9 cellular contexts compared by ENCODE assay signal in the genomic region with DNA sequence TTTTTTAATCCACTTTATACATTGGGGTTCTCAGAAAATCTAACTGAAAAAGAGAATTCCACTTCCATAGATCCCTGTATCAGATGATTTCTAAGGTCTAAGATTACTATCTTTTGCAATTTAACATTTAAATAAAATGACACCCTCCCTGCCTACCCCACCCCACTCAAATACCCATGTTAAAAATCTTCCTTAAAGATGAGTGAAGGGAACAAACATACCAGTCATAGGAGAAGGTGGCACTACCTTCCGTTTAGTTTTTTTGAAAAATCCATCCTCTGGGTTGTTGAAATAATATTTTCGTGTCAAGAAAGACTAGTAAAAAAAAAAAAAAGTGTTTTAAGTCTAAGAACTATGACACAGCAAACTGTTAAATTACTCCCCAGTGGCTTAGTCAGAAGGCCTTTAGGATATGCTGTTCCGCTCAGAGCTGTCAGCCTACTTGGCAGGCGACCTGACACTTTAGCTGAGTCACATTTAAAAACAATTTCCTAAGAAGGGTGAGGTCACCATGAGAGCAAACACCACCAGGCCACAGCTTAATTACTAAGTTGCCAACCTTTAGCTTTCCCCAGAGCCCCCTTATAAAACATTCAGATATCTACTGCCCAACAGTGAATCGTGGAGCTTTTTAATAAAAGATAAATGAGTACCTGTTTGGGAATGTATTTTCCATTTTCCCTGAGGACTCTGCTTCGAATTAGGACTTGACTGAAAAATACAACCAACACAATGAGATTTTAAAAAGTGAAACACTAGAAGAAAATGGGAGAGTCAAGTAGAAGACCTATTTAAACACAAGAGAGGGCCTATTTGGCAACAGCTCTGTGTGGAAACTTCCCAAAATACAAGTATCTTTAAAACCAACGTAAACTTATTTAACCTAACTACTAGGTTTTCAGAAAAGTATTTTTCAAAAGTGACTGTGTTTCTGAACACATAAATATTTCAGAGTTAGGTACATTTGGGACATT. TPM values are rescaled to one million over a fixed set of nuclear protein-coding genes. Genes with fewer than 3 reads are reported as not detected.
DNase-seq lines count a peak whose midpoint lies in the region; ATAC-seq and TF ChIP-seq lines count a peak whose summit lies in the region.
"Had no signal": no experiment of that assay in that cellular context is flagged by ENCODE, and none has a peak within 500 bp of the region (broad histone marks: within the 10 kb centered on the region; RNA-seq: fewer than 3 reads in every experiment).

No MANE protein-coding gene starts in this region.

- H3K27ac Mint-ChIP-seq in activated CD4-positive, alpha-beta T cell treated with anti-CD3 and anti-CD28 coated beads for 36 hours = peak overlapping the region; percentile 72
- H3K27ac Mint-ChIP-seq in central memory CD8-positive, alpha-beta T cell (ENCODE audit: low read depth) = peak overlapping the region; percentile 20

- H3K4me3 Mint-ChIP-seq in activated CD4-positive, alpha-beta T cell treated with anti-CD3 and anti-CD28 coated beads for 36 hours = no peak overlapping the region
- no peak overlapping the region for H3K4me3 Mint-ChIP-seq in central memory CD8-positive, alpha-beta T cell

- BruUV-seq in PC-3 (replicated peaks; lab: Mats Ljungman, UMichigan) = TSS peak; percentile 97

- no peaks in the 10 kb centered on the region for H3K27me3 Mint-ChIP-seq in activated CD4-positive, alpha-beta T cell treated with anti-CD3 and anti-CD28 coated beads for 36 hours
- no peaks in the 10 kb centered on the region for H3K27me3 Mint-ChIP-seq in central memory CD8-positive, alpha-beta T cell

- peak; percentile 63 for DNase-seq in activated CD4-positive, alpha-beta T cell treated with anti-CD3 and anti-CD28 coated beads for 36 hours
- DNase-seq in activated CD4-positive, alpha-beta T cell treated with anti-CD3 and anti-CD28 coated beads, Interleukin-2, amount 50 U/mL, for 1 hour = no peak
- peak; percentile 98 for DNase-seq in PC-3
- no peak for DNase-seq in central memory CD8-positive, alpha-beta T cell (ENCODE audit: low spot score in 2 of 2)
- DNase-seq: DND-41 had no signal

- peaks cover 22% of the 10 kb centered on the region for H3K4me1 Mint-ChIP-seq in activated CD4-positive, alpha-beta T cell treated with anti-CD3 and anti-CD28 coated beads for 36 hours
- H3K4me1 Mint-ChIP-seq in central memory CD8-positive, alpha-beta T cell = peaks cover 12% of the 10 kb centered on the region

- no peaks in the 10 kb centered on the region for H4K20me1 ChIP-seq in PC-3 (ENCODE audit: low read length)

- H3K27ac ChIP-seq in PC-3 (ENCODE audit: low read length) (peak overlapping the region; percentile 93), liver (ENCODE audit: low read depth in 1 of 2, low read length in 2 of 2) (peak overlapping the region; percentile 63 to 80), subcutaneous abdominal adipose tissue (ENCODE audit: low read depth, low read length) (peak overlapping the region; percentile 97)

- TF ChIP-seq CTCF in PC-3 (conservative IDR thresholded peaks at IDR 0.05; ENCODE audit: low read depth, low read length) (no peak), liver (IDR thresholded peaks at IDR 0.05; ENCODE audit: low read depth, low read length, missing input control) (no peak)

- peaks cover 35% of the 10 kb centered on the region for H3K36me3 Mint-ChIP-seq in activated CD4-positive, alpha-beta T cell treated with anti-CD3 and anti-CD28 coated beads for 36 hours (ENCODE audit: low read depth)
- peaks cover 70% of the 10 kb centered on the region for H3K36me3 Mint-ChIP-seq in central memory CD8-positive, alpha-beta T cell (ENCODE audit: insufficient read depth)

- H3K9me2 ChIP-seq in PC-3 (replicated peaks; ENCODE audit: low read length) = no peaks in the 10 kb centered on the region

- intact Hi-C loops in activated CD4-positive, alpha-beta T cell treated with anti-CD3 and anti-CD28 coated beads for 36 hours (cut with DNase I, micrococcal nuclease) = no loop called here
- intact Hi-C loops in PC-3 (cut with micrococcal nuclease) = loop anchor here (1.0 to 10.0 kb wide), 5 partner anchors 30 to 218 kb away; partner anchors contain the start of genes BRK1 and IL17RC

- H3K4me3 ChIP-seq in PC-3 (ENCODE audit: low read length) (peak overlapping the region; percentile 36), liver (ENCODE audit: low read depth in 1 of 3, low read length in 3 of 3) (no peak overlapping the region), subcutaneous abdominal adipose tissue (ENCODE audit: low read depth in 1 of 5, low read length in 5 of 5) (no peak overlapping the region)

- H3K9ac ChIP-seq in PC-3 (ENCODE audit: low read length) = peak overlapping the region; percentile 70
- peak overlapping the region in 1 of 2 donors; percentile 5 for H3K9ac ChIP-seq in liver (ENCODE audit: low read depth in 1 of 2, low read length in 2 of 2)
- H3K9ac ChIP-seq in subcutaneous abdominal adipose tissue (ENCODE audit: low read length in 5 of 5) = peak overlapping the region; percentile 21 to 77 (median 41)

- no peaks in the 10 kb centered on the region for H3K9me3 ChIP-seq in PC-3 (ENCODE audit: low read length)
- no peaks in the 10 kb centered on the region for H3K9me3 ChIP-seq in liver (ENCODE audit: control insufficient read depth in 4 of 4, low read length in 3 of 4)
- no peaks in the 10 kb centered on the region for H3K9me3 ChIP-seq in subcutaneous abdominal adipose tissue (ENCODE audit: control insufficient read depth in 5 of 5, low read length in 5 of 5)

- POLR2A ChIA-PET in activated CD4-positive, alpha-beta T cell treated with anti-CD3 and anti-CD28 coated beads for 36 hours (lab: Charles Lee) = interaction anchor here (0.6 to 1.0 kb wide), 5 partner anchors 10 to 354 kb away, joined by 3 to 10 read pairs (median 4); partner anchors contain the start of gene EMC3
- POLR2A ChIA-PET in PC-3 (lab: Charles Lee; ENCODE audit: unreplicated experiment) = interaction anchor here (0.5 kb wide), 1 partner anchor 163 kb away, joined by 3 read pairs; no protein-coding TSS in a partner anchor

- peaks cover 4% of the 10 kb centered on the region; the same call in 1 of the 2 replicates for H3K79me2 ChIP-seq in PC-3 (ENCODE audit: low read length)

- H3K36me3 ChIP-seq in PC-3 (ENCODE audit: low read depth, low read length) (peaks cover 20% of the 10 kb centered on the region), liver (ENCODE audit: control insufficient read depth in 4 of 4, insufficient read depth in 3 of 4, low read depth in 1 of 4, low read length in 3 of 4) (peaks cover 6 to 22% (median 14%) of the 10 kb centered on the region in 4 donors), subcutaneous abdominal adipose tissue (ENCODE audit: control insufficient read depth in 5 of 5, insufficient read depth in 5 of 5, low read length in 5 of 5) (peaks cover 11 to 43% (median 24%) of the 10 kb centered on the region in 5 donors)

- H3K4me1 ChIP-seq in PC-3 (ENCODE audit: insufficient read depth, low read length) (peaks cover 20% of the 10 kb centered on the region), liver (ENCODE audit: control insufficient read depth in 4 of 4, insufficient read depth in 4 of 4, low read length in 3 of 4) (peaks cover 2 to 10% (median 5%) of the 10 kb centered on the region in 4 donors), subcutaneous abdominal adipose tissue (ENCODE audit: control insufficient read depth in 5 of 5, insufficient read depth in 5 of 5, low read length in 5 of 5) (peaks cover 1 to 44% (median 25%) of the 10 kb centered on the region in 5 donors)

- WGBS in liver = 45% methylated on average over 7 of the region's 7 CpGs

- no peak overlapping the region for H2AFZ ChIP-seq in PC-3 (ENCODE audit: low read length)

- peak; percentile 94 for ATAC-seq in activated CD4-positive, alpha-beta T cell treated with anti-CD3 and anti-CD28 coated beads for 36 hours
- ATAC-seq in PC-3 = peak; percentile 96
- no peak for ATAC-seq in central memory CD8-positive, alpha-beta T cell (replicated peaks; ENCODE audit: extremely low read depth, poor library complexity, severe bottlenecking)
- ATAC-seq in GM19035 (IDR thresholded peaks at IDR 0.05; ENCODE audit: unreplicated experiment) = no peak
- ATAC-seq in GM21786 (IDR thresholded peaks at IDR 0.05; ENCODE audit: unreplicated experiment) = no peak

- CTCF ChIA-PET in activated CD4-positive, alpha-beta T cell treated with anti-CD3 and anti-CD28 coated beads for 36 hours (lab: Charles Lee) = interaction anchor here (0.5 to 1.7 kb wide), 7 partner anchors 9 to 287 kb away, joined by 3 to 8 read pairs (median 4); partner anchors contain the start of gene EMC3
- CTCF ChIA-PET in PC-3 (lab: Charles Lee) = interaction anchor here (1.0 to 1.4 kb wide), 3 partner anchors 31 to 310 kb away, joined by 3 to 5 read pairs (median 4); no protein-coding TSS in a partner anchor

- TF ChIP-seq RAD21 in liver (IDR thresholded peaks at IDR 0.05) = peak; percentile 55 to 60

- H3K4me2 ChIP-seq in PC-3 (ENCODE audit: low read length) = peak overlapping the region; percentile 75

- no peaks in the 10 kb centered on the region for H3K9me3 Mint-ChIP-seq in activated CD4-positive, alpha-beta T cell treated with anti-CD3 and anti-CD28 coated beads for 36 hours (ENCODE audit: low read depth)
- no peaks in the 10 kb centered on the region for H3K9me3 Mint-ChIP-seq in central memory CD8-positive, alpha-beta T cell

- H3K27me3 ChIP-seq in PC-3 (ENCODE audit: low read length) (no peaks in the 10 kb centered on the region), liver (ENCODE audit: control insufficient read depth in 4 of 4, insufficient read depth in 4 of 4, low read length in 3 of 4) (no peaks in the 10 kb centered on the region), subcutaneous abdominal adipose tissue (ENCODE audit: control insufficient read depth in 5 of 5, insufficient read depth in 4 of 5, low read length in 5 of 5) (no peaks in the 10 kb centered on the region)

- H3F3A ChIP-seq in PC-3 (ENCODE audit: low read length, unreplicated experiment) = peaks cover 9% of the 10 kb centered on the region

RNA-seq across cellular contexts. Expression of gene EMC3, which starts 9.6 kb away (rescaled TPM):
- 10 to 100 TPM; 37.2 to 38.4 TPM for total RNA-seq in activated CD4-positive, alpha-beta T cell treated with anti-CD3 and anti-CD28 coated beads for 36 hours
- 55.8 and 77.1 TPM in 2 replicates for total RNA-seq in PC-3 (2014; rRNA removed)
- total RNA-seq in liver = 10 to 100 TPM; 54.0 to 71.4 TPM
- 10 to 100 TPM; 77.2 to 81.3 TPM for polyA plus RNA-seq in liver

RNA-seq across cellular contexts. Expression of gene PRRT3, which starts 24.8 kb away (rescaled TPM):
- 1 to 10 TPM; 8.1 to 9.7 TPM for total RNA-seq in activated CD4-positive, alpha-beta T cell treated with anti-CD3 and anti-CD28 coated beads for 36 hours
- total RNA-seq in PC-3 (2014; rRNA removed) = 4.4 and 5.0 TPM in 2 replicates
- under 1 TPM; 0.25 to 0.79 TPM for total RNA-seq in liver
- under 1 TPM; 0.14 to 0.22 TPM for polyA plus RNA-seq in liver

RNA-seq across cellular contexts. Expression of gene CRELD1, which starts 43.4 kb away (rescaled TPM):
- total RNA-seq in activated CD4-positive, alpha-beta T cell treated with anti-CD3 and anti-CD28 coated beads for 36 hours = 10 to 100 TPM; 12.6 to 14.7 TPM
- total RNA-seq in PC-3 (2014; rRNA removed) (22.0 and 28.3 TPM in 2 replicates), liver (10 to 100 TPM; 12.6 to 29.5 TPM)
- 10 to 100 TPM; 20.5 to 31.1 TPM for polyA plus RNA-seq in liver

RNA-seq across cellular contexts. Expression of gene FANCD2, which starts 49.2 kb away (rescaled TPM):
- 10 to 100 TPM; 86.4 to 87.7 TPM for total RNA-seq in activated CD4-positive, alpha-beta T cell treated with anti-CD3 and anti-CD28 coated beads for 36 hours
- total RNA-seq in PC-3 (2014; rRNA removed) (58.7 and 67.9 TPM in 2 replicates), liver (10 to 100 TPM in 1 of 2 donors, under 1 TPM in 1; 0.84 to 24.6 TPM)
- polyA plus RNA-seq in liver = under 1 TPM; 0.76 to 0.84 TPM

Comparison
In these comparisons a context has a peak if more than half of its experiments do, and no peak if none do; other contexts are left out.
1. DNase-seq: peak in activated CD4-positive, alpha-beta T cell treated with anti-CD3 and anti-CD28 coated beads for 36 hours (single experiment) and PC-3 (single experiment); none in activated CD4-positive, alpha-beta T cell treated with anti-CD3 and anti-CD28 coated beads, Interleukin-2, amount 50 U/mL, for 1 hour (single experiment) and central memory CD8-positive, alpha-beta T cell (0 of 2).
2. ATAC-seq: peak in activated CD4-positive, alpha-beta T cell treated with anti-CD3 and anti-CD28 coated beads for 36 hours (single experiment) and PC-3 (single experiment); none in central memory CD8-positive, alpha-beta T cell (single experiment), GM19035 (single experiment) and GM21786 (single experiment).
3. Peak in every context shown above with its lines, with median percentiles within 50 percentile points of each other: H3K27ac ChIP-seq.